ENCODE assay signal across 8 cellular contexts in genomic region chr7:26185131-26185906, GRCh38. TPM values are rescaled to one million over a fixed set of nuclear protein-coding genes. Genes with fewer than 3 reads are reported as not detected.
DNase-seq lines count a peak whose midpoint lies in the region; ATAC-seq, FAIRE-seq and TF ChIP-seq lines count a peak whose summit lies in the region.
"Not testable (repeated sequence)": the region's sequence is repeated elsewhere in the genome, so short reads cannot be mapped to it uniquely, and the experiment has no call there.

No MANE protein-coding gene starts in this region.

- TF ChIP-seq POLR2A in GM12891 (IDR thresholded peaks at IDR 0.05; ENCODE audit: low read depth, low read length): not testable (repeated sequence)
- TF ChIP-seq POLR2A in GM12878 (IDR thresholded peaks at IDR 0.05; ENCODE audit: low read depth, low read length): peak; percentile 14; the same call in 1 of the 2 replicates

- H3K4me1 Mint-ChIP-seq in activated CD4-positive, alpha-beta memory T cell treated with anti-CD3 and anti-CD28 coated beads for 36 hours (ENCODE audit: low read depth): peaks cover 59% of the 10 kb centered on the region
- H3K4me1 Mint-ChIP-seq in naive thymus-derived CD4-positive, alpha-beta T cell: peaks cover 39 to 87% (median 73%) of the 10 kb centered on the region in 7 donors

- H3K4me3 ChIP-seq in RWPE2 (ENCODE audit: severe bottlenecking); GM12878; naive thymus-derived CD4-positive, alpha-beta T cell (ENCODE audit: low read length): not testable (repeated sequence)

- H3K4me1 ChIP-seq in RWPE2 (ENCODE audit: insufficient read depth, poor library complexity, severe bottlenecking); GM12878 (ENCODE audit: control insufficient read depth, insufficient read depth, low read length); naive thymus-derived CD4-positive, alpha-beta T cell (ENCODE audit: control insufficient read depth in 2 of 2, insufficient read depth in 2 of 2, low read length in 2 of 2): not testable (repeated sequence)

- not testable (repeated sequence) for TF ChIP-seq RAD21 in GM12878 (IDR thresholded peaks at IDR 0.05; ENCODE audit: insufficient read depth, low read depth, low read length)

- TSS peak; percentile 41 for BruUV-seq in GM12878 (replicated peaks; lab: Mats Ljungman, UMichigan)

- not testable (repeated sequence) for H2AFZ ChIP-seq in GM12878 (ENCODE audit: control insufficient read depth, low read depth, low read length)

- peak; percentile 84 for FAIRE-seq in GM12891 (lab: Jason Lieb, UNC)
- FAIRE-seq in GM12878 (lab: Jason Lieb, UNC): not testable (repeated sequence)

- peak overlapping the region; percentile 55 for H3K27ac ChIP-seq in 22Rv1
- peak overlapping the region; percentile 9 for H3K27ac ChIP-seq in RWPE2 (ENCODE audit: poor library complexity, severe bottlenecking)
- not testable (repeated sequence) for H3K27ac ChIP-seq in GM12878 (ENCODE audit: control insufficient read depth, insufficient read depth)
- H3K27ac ChIP-seq in naive thymus-derived CD4-positive, alpha-beta T cell (ENCODE audit: low read depth, low read length): peak overlapping the region; percentile 20

- H3K36me3 Mint-ChIP-seq in activated CD4-positive, alpha-beta memory T cell treated with anti-CD3 and anti-CD28 coated beads for 36 hours: peaks cover 58% of the 10 kb centered on the region
- peaks cover 0 to 47% (median 26%) of the 10 kb centered on the region in 5 donors for H3K36me3 Mint-ChIP-seq in naive thymus-derived CD4-positive, alpha-beta T cell

- H3K9me3 ChIP-seq in RWPE2 (ENCODE audit: severe bottlenecking); GM12878 (replicated peaks; ENCODE audit: control insufficient read depth, insufficient read depth, low read length); naive thymus-derived CD4-positive, alpha-beta T cell (ENCODE audit: control insufficient read depth in 2 of 3, low read length in 3 of 3): not testable (repeated sequence)

- H3K36me3 ChIP-seq in RWPE2 (ENCODE audit: low read depth) (peaks cover 53% of the 10 kb centered on the region), GM12878 (ENCODE audit: control insufficient read depth in 2 of 2, insufficient read depth in 2 of 2, low read length in 1 of 2) (peaks cover 3 to 13% of the 10 kb centered on the region in 2 experiments; a peak in 3 of 4 replicates)
- peaks cover 5 to 18% (median 11%) of the 10 kb centered on the region in 3 experiments for H3K36me3 ChIP-seq in naive thymus-derived CD4-positive, alpha-beta T cell (ENCODE audit: control insufficient read depth in 2 of 3, insufficient read depth in 3 of 3, low read length in 3 of 3)

- POLR2A ChIA-PET in activated CD4-positive, alpha-beta memory T cell treated with anti-CD3 and anti-CD28 coated beads for 36 hours (lab: Charles Lee): interaction anchor here (1.0 to 2.1 kb wide), 5 partner anchors 10 to 22 kb away, joined by 3 to 5 read pairs (median 5); partner anchors contain the start of gene HNRNPA2B1
- POLR2A ChIA-PET in GM12878 (lab: Charles Lee): not testable (repeated sequence)
- POLR2A ChIA-PET in naive thymus-derived CD4-positive, alpha-beta T cell (lab: Charles Lee): interaction anchor here (1.9 to 12.5 kb wide), 2 partner anchors 12 to 13 kb away, joined by 5 to 289 read pairs; partner anchors contain the start of genes CBX3 and HNRNPA2B1

- WGBS in GM12878 (ENCODE audit: insufficient coverage, insufficient replicate concordance, low lambda C conversion rate, missing lambda C conversion rate): 57% methylated on average over 10 of the region's 10 CpGs

- not testable (repeated sequence) for H3K9ac ChIP-seq in GM12878 (ENCODE audit: control insufficient read depth, insufficient read depth, low read length)

- H4K20me1 ChIP-seq in GM12878 (ENCODE audit: control insufficient read depth, insufficient read depth): not testable (repeated sequence)

- SMC1A ChIA-PET in GM12878 (lab: Charles Lee; ENCODE audit: uncharacterized antibody, unreplicated experiment): interaction anchor here (0.7 to 1.6 kb wide), 4 partner anchors 9 to 292 kb away, joined by 3 to 8 read pairs (median 4); no protein-coding TSS in a partner anchor

- peak overlapping the region; percentile 88 for H3K27ac Mint-ChIP-seq in activated CD4-positive, alpha-beta memory T cell treated with anti-CD3 and anti-CD28 coated beads for 36 hours
- peak overlapping the region; percentile 18 to 90 (median 73) for H3K27ac Mint-ChIP-seq in naive thymus-derived CD4-positive, alpha-beta T cell

- not testable (repeated sequence) for H3K9me3 Mint-ChIP-seq in activated CD4-positive, alpha-beta memory T cell treated with anti-CD3 and anti-CD28 coated beads for 36 hours
- H3K9me3 Mint-ChIP-seq in naive thymus-derived CD4-positive, alpha-beta T cell: peaks cover 0 to 14% (median 0%) of the 10 kb centered on the region in 11 donors

- in situ Hi-C loops in KBM-7 (cut with MboI; ENCODE audit: low pct_unique_long_range_greater_than_20kb, low sequenced_read_pairs); GM12878 (cut with MboI): not testable (repeated sequence)

- H3K4me2 ChIP-seq in GM12878 (ENCODE audit: control insufficient read depth, insufficient read depth): not testable (repeated sequence)

- peak; percentile 51 for ATAC-seq in GM21786 (IDR thresholded peaks at IDR 0.05; ENCODE audit: unreplicated experiment)
- ATAC-seq in RWPE2 (ENCODE audit: low read depth): not testable (repeated sequence)
- ATAC-seq in GM12878: peak; percentile 44
- peak; percentile 19 for ATAC-seq in naive thymus-derived CD4-positive, alpha-beta T cell

- TF ChIP-seq EP300 in GM12878 (IDR thresholded peaks at IDR 0.05; ENCODE audit: borderline replicate concordance in 1 of 2, control insufficient read depth in 1 of 2, low read depth in 2 of 2, low read length in 2 of 2): not testable (repeated sequence)

- H3K4me3 Mint-ChIP-seq in activated CD4-positive, alpha-beta memory T cell treated with anti-CD3 and anti-CD28 coated beads for 36 hours: peak overlapping the region; percentile 25
- peak overlapping the region in 5 of 10 donors; percentile 1 to 65 (median 12) for H3K4me3 Mint-ChIP-seq in naive thymus-derived CD4-positive, alpha-beta T cell

- TF ChIP-seq CTCF in 22Rv1 (IDR thresholded peaks at IDR 0.05); RWPE2 (IDR thresholded peaks at IDR 0.05; ENCODE audit: poor library complexity, severe bottlenecking); GM12878 (IDR thresholded peaks at IDR 0.05 in 2 of 3, conservative IDR thresholded peaks at IDR 0.05 in 1 of 3; ENCODE audit: control insufficient read depth in 2 of 3, extremely low read depth in 1 of 3, insufficient read depth in 1 of 3, low read depth in 3 of 3, low read length in 3 of 3): not testable (repeated sequence)

- not testable (repeated sequence) for DNase-seq in GM12891 (ENCODE audit: insufficient read length, low spot score); RWPE2 (ENCODE audit: low spot score); activated CD4-positive, alpha-beta memory T cell treated with anti-CD3 and anti-CD28 coated beads for 36 hours; GM12878 (ENCODE audit: low read depth, low spot score); naive thymus-derived CD4-positive, alpha-beta T cell
- peak; percentile 50 for DNase-seq in KBM-7

- RAD21 ChIA-PET in GM12878 (lab: Charles Lee; ENCODE audit: unreplicated experiment): interaction anchor here (0.7 kb wide), 1 partner anchor 10 kb away, joined by 3 read pairs; no protein-coding TSS in a partner anchor

- intact Hi-C loops in activated CD4-positive, alpha-beta memory T cell treated with anti-CD3 and anti-CD28 coated beads for 36 hours (cut with micrococcal nuclease); GM12878 (cut with micrococcal nuclease; ENCODE audit: unreplicated experiment): not testable (repeated sequence)
- intact Hi-C loops in naive thymus-derived CD4-positive, alpha-beta T cell (cut with micrococcal nuclease): loop anchor here (1.0 to 2.0 kb wide), 3 partner anchors 13 to 29 kb away; no protein-coding TSS in a partner anchor

- H3K27me3 ChIP-seq in RWPE2 (ENCODE audit: insufficient read depth, poor library complexity, severe bottlenecking); GM12878 (replicated peaks in 1 of 2; ENCODE audit: control insufficient read depth in 2 of 2, insufficient read depth in 2 of 2, low read length in 1 of 2); naive thymus-derived CD4-positive, alpha-beta T cell (ENCODE audit: control insufficient read depth in 2 of 2, insufficient read depth in 2 of 2, low read length in 2 of 2): not testable (repeated sequence)

- not testable (repeated sequence) for H3K79me2 ChIP-seq in GM12878 (ENCODE audit: control insufficient read depth, insufficient read depth, low read length)

- H3K27me3 Mint-ChIP-seq in activated CD4-positive, alpha-beta memory T cell treated with anti-CD3 and anti-CD28 coated beads for 36 hours; naive thymus-derived CD4-positive, alpha-beta T cell: not testable (repeated sequence)

- CTCF ChIA-PET in activated CD4-positive, alpha-beta memory T cell treated with anti-CD3 and anti-CD28 coated beads for 36 hours (lab: Charles Lee): interaction anchor here (1.0 kb wide), 1 partner anchor 180 kb away, joined by 3 read pairs; no protein-coding TSS in a partner anchor
- CTCF ChIA-PET in GM12878 (lab: Yijun Ruan, JAX): not testable (repeated sequence)
- CTCF ChIA-PET in naive thymus-derived CD4-positive, alpha-beta T cell (lab: Charles Lee): interaction anchor here (0.7 to 1.2 kb wide), 2 partner anchors 18 to 94 kb away, joined by 3 to 4 read pairs; no protein-coding TSS in a partner anchor

RNA-seq across cellular contexts. Expression of gene HNRNPA2B1, which starts 15.2 kb away (rescaled TPM):
- polyA plus RNA-seq in GM12891 (2012; ENCODE audit: low read depth, missing spikeins): 848 TPM
- total RNA-seq in activated CD4-positive, alpha-beta memory T cell treated with anti-CD3 and anti-CD28 coated beads for 36 hours: 100 to 1,000 TPM; 906 to 929 TPM
- 404 and 419 TPM in 2 replicates for total RNA-seq in GM12878 (2013; cell fraction: nucleolus; rRNA removed)
- 295 and 319 TPM in 2 replicates for total RNA-seq in GM12878 (2014; rRNA removed)
- total RNA-seq in GM12878 (2014; rRNA removed; fragmentation: Illumina TruSeq; extraction: Trizol): 603 and 632 TPM in 2 replicates
- 699 and 740 TPM in 2 replicates for total RNA-seq in GM12878 (2021)
- 532 TPM for polyA plus RNA-seq in GM12878 (2011; ENCODE audit: low read depth)
- 721 and 1,149 TPM in 2 replicates for polyA plus RNA-seq in GM12878 (2011; rRNA removed)
- 265 and 307 TPM in 2 replicates for polyA plus RNA-seq in GM12878 (2011; cell fraction: cytosol; rRNA removed)
- 577 and 864 TPM in 2 replicates for polyA plus RNA-seq in GM12878 (2011; cell fraction: nucleus; rRNA removed)
- polyA plus RNA-seq in GM12878 (2012): 686 TPM in 2 replicates
- 1,357 and 1,719 TPM in 2 replicates for polyA plus RNA-seq in GM12878 (2014; fragmentation: Illumina TruSeq; extraction: Trizol)
- polyA plus RNA-seq in GM12878 (2014; fragmentation: Nextera tagmentation; extraction: Ambion mirVana): 1,000 to 10,000 TPM in 1 of 2 experiments, 100 to 1,000 TPM in 1; 726 to 1,124 TPM
- 1,063 and 1,240 TPM in 2 replicates for polyA plus RNA-seq in GM12878 (2014; rRNA removed)
- polyA plus RNA-seq in GM12878 (2016; fragmentation: Nextera tagmentation; extraction: Ambion mirVana): 1,000 to 10,000 TPM; 1,359 to 1,396 TPM
- polyA minus RNA-seq in GM12878 (2011; rRNA and poly(A)+ RNA removed): 198 and 212 TPM in 2 replicates
- polyA minus RNA-seq in GM12878 (2011; cell fraction: cytosol; rRNA and poly(A)+ RNA removed): 167 and 191 TPM in 2 replicates
- 133 and 235 TPM in 2 replicates for polyA minus RNA-seq in GM12878 (2011; cell fraction: nucleus; rRNA and poly(A)+ RNA removed)
- total RNA-seq in naive thymus-derived CD4-positive, alpha-beta T cell: 100 to 1,000 TPM; 394 to 702 (median 437) TPM
- polyA plus RNA-seq in naive thymus-derived CD4-positive, alpha-beta T cell: 100 to 1,000 TPM; 612 to 833 TPM

RNA-seq across cellular contexts. Expression of gene CBX3, which starts 16.2 kb away (rescaled TPM):
- 172 TPM for polyA plus RNA-seq in GM12891 (2012; ENCODE audit: low read depth, missing spikeins)
- total RNA-seq in activated CD4-positive, alpha-beta memory T cell treated with anti-CD3 and anti-CD28 coated beads for 36 hours: 100 to 1,000 TPM; 278 to 281 TPM
- total RNA-seq in GM12878 (2013; cell fraction: nucleolus; rRNA removed): 188 TPM in 2 replicates
- total RNA-seq in GM12878 (2014; rRNA removed) (153 and 181 TPM in 2 replicates), GM12878 (2014; rRNA removed; fragmentation: Illumina TruSeq; extraction: Trizol) (303 and 305 TPM in 2 replicates), GM12878 (2021) (194 and 201 TPM in 2 replicates)
- polyA plus RNA-seq in GM12878 (2011; ENCODE audit: low read depth): 71.4 TPM
- polyA plus RNA-seq in GM12878 (2011; rRNA removed) (238 and 407 TPM in 2 replicates), GM12878 (2014; fragmentation: Illumina TruSeq; extraction: Trizol) (307 and 369 TPM in 2 replicates), GM12878 (2014; fragmentation: Nextera tagmentation; extraction: Ambion mirVana) (100 to 1,000 TPM; 205 to 247 TPM), GM12878 (2014; rRNA removed) (191 and 239 TPM in 2 replicates), GM12878 (2016; fragmentation: Nextera tagmentation; extraction: Ambion mirVana) (100 to 1,000 TPM; 205 to 212 TPM)
- 70.7 and 72.5 TPM in 2 replicates for polyA plus RNA-seq in GM12878 (2011; cell fraction: cytosol; rRNA removed)
- 112 and 122 TPM in 2 replicates for polyA plus RNA-seq in GM12878 (2011; cell fraction: nucleus; rRNA removed)
- polyA plus RNA-seq in GM12878 (2012): 150 and 167 TPM in 2 replicates
- 44.8 and 66.0 TPM in 2 replicates for polyA minus RNA-seq in GM12878 (2011; rRNA and poly(A)+ RNA removed)
- polyA minus RNA-seq in GM12878 (2011; cell fraction: cytosol; rRNA and poly(A)+ RNA removed): 27.1 and 39.7 TPM in 2 replicates
- 83.8 and 123 TPM in 2 replicates for polyA minus RNA-seq in GM12878 (2011; cell fraction: nucleus; rRNA and poly(A)+ RNA removed)
- total RNA-seq in naive thymus-derived CD4-positive, alpha-beta T cell: 100 to 1,000 TPM; 103 to 214 (median 155) TPM
- polyA plus RNA-seq in naive thymus-derived CD4-positive, alpha-beta T cell: 100 to 1,000 TPM in 1 of 2 donors, 10 to 100 TPM in 1; 86.9 to 111 TPM

RNA-seq across cellular contexts. Expression of gene NFE2L3, which starts 33.3 kb away (rescaled TPM):
- polyA plus RNA-seq in GM12891 (2012; ENCODE audit: low read depth, missing spikeins): 7.2 TPM
- total RNA-seq in activated CD4-positive, alpha-beta memory T cell treated with anti-CD3 and anti-CD28 coated beads for 36 hours: 10 to 100 TPM; 27.3 to 30.3 TPM
- total RNA-seq in GM12878 (2013; cell fraction: nucleolus; rRNA removed): 31.0 and 35.3 TPM in 2 replicates
- total RNA-seq in GM12878 (2014; rRNA removed): 17.2 and 17.4 TPM in 2 replicates
- total RNA-seq in GM12878 (2014; rRNA removed; fragmentation: Illumina TruSeq; extraction: Trizol): 21.0 and 21.2 TPM in 2 replicates
- total RNA-seq in GM12878 (2021): 14.5 and 15.7 TPM in 2 replicates
- polyA plus RNA-seq in GM12878 (2011; ENCODE audit: low read depth): 4.8 TPM
- polyA plus RNA-seq in GM12878 (2011; rRNA removed): 34.9 and 45.3 TPM in 2 replicates
- polyA plus RNA-seq in GM12878 (2011; cell fraction: cytosol; rRNA removed): 11.7 and 17.7 TPM in 2 replicates
- 14.0 and 14.4 TPM in 2 replicates for polyA plus RNA-seq in GM12878 (2011; cell fraction: nucleus; rRNA removed)
- polyA plus RNA-seq in GM12878 (2012): 6.8 and 11.8 TPM in 2 replicates
- polyA plus RNA-seq in GM12878 (2014; fragmentation: Illumina TruSeq; extraction: Trizol): 21.6 and 24.9 TPM in 2 replicates
- 1 to 10 TPM; 4.9 to 8.9 TPM for polyA plus RNA-seq in GM12878 (2014; fragmentation: Nextera tagmentation; extraction: Ambion mirVana)
- polyA plus RNA-seq in GM12878 (2014; rRNA removed): 10.2 and 11.5 TPM in 2 replicates
- 1 to 10 TPM; 4.4 to 6.8 TPM for polyA plus RNA-seq in GM12878 (2016; fragmentation: Nextera tagmentation; extraction: Ambion mirVana)
- 20.6 and 35.0 TPM in 2 replicates for polyA minus RNA-seq in GM12878 (2011; rRNA and poly(A)+ RNA removed)
- 11.5 and 11.9 TPM in 2 replicates for polyA minus RNA-seq in GM12878 (2011; cell fraction: cytosol; rRNA and poly(A)+ RNA removed)
- 11.0 and 12.6 TPM in 2 replicates for polyA minus RNA-seq in GM12878 (2011; cell fraction: nucleus; rRNA and poly(A)+ RNA removed)
- total RNA-seq in naive thymus-derived CD4-positive, alpha-beta T cell: 10 to 100 TPM in 1 of 5 experiments, 1 to 10 TPM in 4; 1.1 to 49.5 (median 4.5) TPM
- polyA plus RNA-seq in naive thymus-derived CD4-positive, alpha-beta T cell: 1 to 10 TPM; 2.6 to 4.8 TPM
